In genomic region chr3:189289251-189289650, GRCh38 we compare ENCODE assay signal across 25 cellular contexts.
A peak's percentile ranks its signal among the peaks of the same experiment; 100 is the strongest.
DNase-seq lines count a peak whose midpoint lies in the region; ATAC-seq and TF ChIP-seq lines count a peak whose summit lies in the region.
"Had no signal": no experiment of that assay in that cellular context is flagged by ENCODE, and none has a peak within 500 bp of the region (broad histone marks: within the 10 kb centered on the region; RNA-seq: fewer than 3 reads in every experiment).

No MANE protein-coding gene starts in this region.

- CTCF ChIA-PET in OCI-LY7 (lab: Charles Lee; ENCODE audit: unreplicated experiment): interaction anchor here (0.9 kb wide), 1 partner anchor 26 kb away, joined by 4 read pairs; no protein-coding TSS in a partner anchor

- no TSS peak for BruUV-seq in OCI-LY7 (replicated peaks; lab: Mats Ljungman, UMichigan)

- no peak for ATAC-seq in natural killer cell treated with Interleukin-12 subunit alpha and Interleukin-12 subunit beta and Interleukin-15 and Interleukin-18, amount 100 ng/mL, for 72 hours
- ATAC-seq in natural killer cell: no peak
- ATAC-seq: gastrocnemius medialis; HepG2; naive thymus-derived CD8-positive, alpha-beta T cell had no signal

- H3K9me3 Mint-ChIP-seq in natural killer cell treated with Interleukin-12 subunit alpha and Interleukin-12 subunit beta and Interleukin-15 and Interleukin-18, amount 100 ng/mL, for 72 hours: no peaks in the 10 kb centered on the region
- no peaks in the 10 kb centered on the region for H3K9me3 Mint-ChIP-seq in natural killer cell
- peaks cover 3% of the 10 kb centered on the region for H3K9me3 Mint-ChIP-seq in activated naive CD8-positive, alpha-beta T cell treated with anti-CD3 and anti-CD28 coated beads for 36 hours
- H3K9me3 Mint-ChIP-seq: naive thymus-derived CD8-positive, alpha-beta T cell; type B pancreatic cell had no signal

- TF ChIP-seq CTCF in natural killer cell (IDR thresholded peaks at IDR 0.05) (no peak), OCI-LY7 (conservative IDR thresholded peaks at IDR 0.05; ENCODE audit: low read length) (no peak), osteoblast (IDR thresholded peaks at IDR 0.05; ENCODE audit: extremely low read depth, low read depth, low read length) (no peak)

- H3K27me3 Mint-ChIP-seq in natural killer cell treated with Interleukin-12 subunit alpha and Interleukin-12 subunit beta and Interleukin-15 and Interleukin-18, amount 100 ng/mL, for 72 hours: peaks cover 0 to 14% of the 10 kb centered on the region in 2 donors
- no peaks in the 10 kb centered on the region for H3K27me3 Mint-ChIP-seq in natural killer cell (ENCODE audit: low read depth in 2 of 2)
- no peaks in the 10 kb centered on the region for H3K27me3 Mint-ChIP-seq in activated naive CD8-positive, alpha-beta T cell treated with anti-CD3 and anti-CD28 coated beads for 36 hours

- intact Hi-C loops in natural killer cell (cut with micrococcal nuclease): no loop called here
- intact Hi-C loops in OCI-LY7 (cut with micrococcal nuclease; ENCODE audit: unreplicated experiment): no loop called here

- no peaks in the 10 kb centered on the region for H4K20me1 ChIP-seq in OCI-LY7 (ENCODE audit: insufficient read depth, low read length)
- H4K20me1 ChIP-seq in osteoblast (ENCODE audit: insufficient read depth, low read length): no peaks in the 10 kb centered on the region
- H4K20me1 ChIP-seq: BLaER1 had no signal

- no peaks in the 10 kb centered on the region for H3K36me3 Mint-ChIP-seq in natural killer cell treated with Interleukin-12 subunit alpha and Interleukin-12 subunit beta and Interleukin-15 and Interleukin-18, amount 100 ng/mL, for 72 hours
- no peaks in the 10 kb centered on the region for H3K36me3 Mint-ChIP-seq in natural killer cell
- H3K36me3 Mint-ChIP-seq in activated naive CD8-positive, alpha-beta T cell treated with anti-CD3 and anti-CD28 coated beads for 36 hours: peaks cover 3% of the 10 kb centered on the region
- H3K36me3 Mint-ChIP-seq: naive thymus-derived CD8-positive, alpha-beta T cell; type B pancreatic cell had no signal

- DNase-seq in natural killer cell treated with Interleukin-12 subunit alpha and Interleukin-12 subunit beta and Interleukin-15 and Interleukin-18, amount 100 ng/mL, for 72 hours (ENCODE audit: low spot score): no peak
- no peak for DNase-seq in natural killer cell
- DNase-seq in OCI-LY7 (ENCODE audit: low spot score): no peak
- no peak for DNase-seq in activated naive CD8-positive, alpha-beta T cell treated with anti-CD3 and anti-CD28 coated beads for 36 hours
- no peak for DNase-seq in central memory CD4-positive, alpha-beta T cell
- no peak for DNase-seq in mucosa of gallbladder (ENCODE audit: low spot score)
- no peak for DNase-seq in osteoblast (ENCODE audit: insufficient read length, low spot score, missing footprints)
- DNase-seq: activated CD4-positive, alpha-beta T cell treated with anti-CD3 and anti-CD28 coated beads, Interleukin-2, amount 50 U/mL, for 48 hours; activated gamma-delta T cell treated with Interleukin-2 at 50 U/mL for 16 hours; colonic mucosa; DMS153; effector CD4-positive, alpha-beta T cell; gastrocnemius medialis; HCEC 1CT; kidney glomerular epithelial cell; midbrain; NCI-H226; NCI-H748 treated with DMSO at 0.1 percent for 48 hours; stimulated activated CD4-positive, alpha-beta T cell treated with anti-CD3 and anti-CD28 coated beads, Interleukin-4, amount 100 ng/mL, for 1 hour; SW 1271; WERI-Rb-1 had no signal

- no peaks in the 10 kb centered on the region for H3K79me2 ChIP-seq in OCI-LY7 (ENCODE audit: insufficient read depth, low read depth, low read length)
- H3K79me2 ChIP-seq in osteoblast (ENCODE audit: insufficient read depth, low read length): no peaks in the 10 kb centered on the region

- H3K27ac Mint-ChIP-seq in natural killer cell treated with Interleukin-12 subunit alpha and Interleukin-12 subunit beta and Interleukin-15 and Interleukin-18, amount 100 ng/mL, for 72 hours: no peak overlapping the region
- no peak overlapping the region for H3K27ac Mint-ChIP-seq in natural killer cell
- H3K27ac Mint-ChIP-seq in activated naive CD8-positive, alpha-beta T cell treated with anti-CD3 and anti-CD28 coated beads for 36 hours: peak overlapping the region; percentile 1
- H3K27ac Mint-ChIP-seq: type B pancreatic cell had no signal

- H3K4me3 ChIP-seq in OCI-LY7 (ENCODE audit: low read depth, low read length, poor library complexity, severe bottlenecking): peak overlapping the region; percentile 35
- H3K4me3 ChIP-seq in osteoblast (ENCODE audit: insufficient read depth, low read length): no peak overlapping the region
- H3K4me3 ChIP-seq: BLaER1, colonic mucosa, gastrocnemius medialis had no signal

- no peaks in the 10 kb centered on the region for H3K9me2 ChIP-seq in OCI-LY7 (ENCODE audit: insufficient read depth, low read length)

- H3K4me1 Mint-ChIP-seq in natural killer cell treated with Interleukin-12 subunit alpha and Interleukin-12 subunit beta and Interleukin-15 and Interleukin-18, amount 100 ng/mL, for 72 hours (ENCODE audit: low read depth in 2 of 2): peaks cover 3 to 25% of the 10 kb centered on the region in 2 donors
- no peaks in the 10 kb centered on the region for H3K4me1 Mint-ChIP-seq in natural killer cell
- H3K4me1 Mint-ChIP-seq in activated naive CD8-positive, alpha-beta T cell treated with anti-CD3 and anti-CD28 coated beads for 36 hours: peaks cover 30% of the 10 kb centered on the region

- H3K4me3 Mint-ChIP-seq in natural killer cell treated with Interleukin-12 subunit alpha and Interleukin-12 subunit beta and Interleukin-15 and Interleukin-18, amount 100 ng/mL, for 72 hours: peak overlapping the region; percentile 3
- H3K4me3 Mint-ChIP-seq in natural killer cell: no peak overlapping the region
- H3K4me3 Mint-ChIP-seq in activated naive CD8-positive, alpha-beta T cell treated with anti-CD3 and anti-CD28 coated beads for 36 hours: no peak overlapping the region
- H3K4me3 Mint-ChIP-seq: naive thymus-derived CD8-positive, alpha-beta T cell; type B pancreatic cell had no signal

- H3K27ac ChIP-seq in OCI-LY7 (ENCODE audit: low read depth, low read length, poor library complexity, severe bottlenecking) (peak overlapping the region; percentile 56), osteoblast (ENCODE audit: low read depth, low read length) (no peak overlapping the region)
- H3K27ac ChIP-seq: BLaER1, colonic mucosa, gastrocnemius medialis, WERI-Rb-1 had no signal

- no peaks in the 10 kb centered on the region for H3K9me3 ChIP-seq in OCI-LY7 (ENCODE audit: low read length)
- H3K9me3 ChIP-seq in osteoblast (ENCODE audit: low read depth, low read length): no peaks in the 10 kb centered on the region
- H3K9me3 ChIP-seq: BLaER1, colonic mucosa, gastrocnemius medialis had no signal

- H2AFZ ChIP-seq in OCI-LY7 (ENCODE audit: low read length) (peak overlapping the region; percentile 65; the same call in 1 of the 2 replicates), osteoblast (ENCODE audit: low read length) (no peak overlapping the region)

- peak overlapping the region; percentile 63 for H3K4me2 ChIP-seq in OCI-LY7 (ENCODE audit: low read length)
- H3K4me2 ChIP-seq in osteoblast (ENCODE audit: insufficient read depth, low read length): no peak overlapping the region
- H3K4me2 ChIP-seq: BLaER1 had no signal

- H3K27me3 ChIP-seq in osteoblast (ENCODE audit: insufficient read depth, low read length): no peaks in the 10 kb centered on the region
- H3K27me3 ChIP-seq: BLaER1, colonic mucosa, gastrocnemius medialis had no signal

- no peaks in the 10 kb centered on the region for H3K36me3 ChIP-seq in OCI-LY7 (ENCODE audit: insufficient read depth, low read length)
- no peaks in the 10 kb centered on the region for H3K36me3 ChIP-seq in osteoblast (ENCODE audit: insufficient read depth, low read length)
- H3K36me3 ChIP-seq: BLaER1, colonic mucosa, gastrocnemius medialis, WERI-Rb-1 had no signal

- H3K4me1 ChIP-seq in OCI-LY7 (ENCODE audit: insufficient read depth, low read length, poor library complexity, severe bottlenecking) (peaks cover 49% of the 10 kb centered on the region), osteoblast (ENCODE audit: insufficient read depth, low read length) (no peaks in the 10 kb centered on the region)
- H3K4me1 ChIP-seq: colonic mucosa, gastrocnemius medialis had no signal

- POLR2A ChIA-PET in OCI-LY7 (lab: Charles Lee): interaction anchor here (0.6 to 1.3 kb wide), 4 partner anchors 17 to 1266 kb away, joined by 3 to 4 read pairs (median 3); no protein-coding TSS in a partner anchor
